Comparison of ENCODE assay signal across 1 cellular context in genomic region chr1:153908071-153908470, GRCh38.
TF ChIP-seq lines count a peak whose summit lies in the region.

No MANE protein-coding gene starts in this region.

TF ChIP-seq in HEK293, 187 proteins besides CTCF, POLR2A, EP300 and RAD21 (continued from another document):
- TF ChIP-seq, protein P1, sequence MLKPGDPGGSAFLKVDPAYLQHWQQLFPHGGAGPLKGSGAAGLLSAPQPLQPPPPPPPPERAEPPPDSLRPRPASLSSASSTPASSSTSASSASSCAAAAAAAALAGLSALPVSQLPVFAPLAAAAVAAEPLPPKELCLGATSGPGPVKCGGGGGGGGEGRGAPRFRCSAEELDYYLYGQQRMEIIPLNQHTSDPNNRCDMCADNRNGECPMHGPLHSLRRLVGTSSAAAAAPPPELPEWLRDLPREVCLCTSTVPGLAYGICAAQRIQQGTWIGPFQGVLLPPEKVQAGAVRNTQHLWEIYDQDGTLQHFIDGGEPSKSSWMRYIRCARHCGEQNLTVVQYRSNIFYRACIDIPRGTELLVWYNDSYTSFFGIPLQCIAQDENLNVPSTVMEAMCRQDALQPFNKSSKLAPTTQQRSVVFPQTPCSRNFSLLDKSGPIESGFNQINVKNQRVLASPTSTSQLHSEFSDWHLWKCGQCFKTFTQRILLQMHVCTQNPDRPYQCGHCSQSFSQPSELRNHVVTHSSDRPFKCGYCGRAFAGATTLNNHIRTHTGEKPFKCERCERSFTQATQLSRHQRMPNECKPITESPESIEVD (tag by site-specific recombination; IDR thresholded peaks at IDR 0.05), result no peak
- TF ChIP-seq ZNF548 (tag by site-specific recombination; IDR thresholded peaks at IDR 0.05), result no peak
